ENCODE assay signal across 8 cellular contexts in genomic region chr10:43395571-43396060, GRCh38. TPM values are rescaled to one million over a fixed set of nuclear protein-coding genes. Genes with fewer than 3 reads are reported as not detected.
DNase-seq lines count a peak whose midpoint lies in the region; ATAC-seq and TF ChIP-seq lines count a peak whose summit lies in the region.

No MANE protein-coding gene starts in this region.

- peak; percentile 87 for DNase-seq in D341Med (ENCODE audit: low spot score)
- DNase-seq in body of pancreas, result peak in 1 of 4 donors; percentile 22
- peak in 2 of 3 donors; percentile 39 to 62 for DNase-seq in right lobe of liver
- no peak for DNase-seq in hepatic stellate cell (ENCODE audit: low spot score)
- DNase-seq in SHP77 (lab: John Stamatoyannopoulos, UW), result no peak

- TF ChIP-seq CTCF in OCI-LY3 (IDR thresholded peaks at IDR 0.05; ENCODE audit: low read depth, low read length) (no peak), body of pancreas (IDR thresholded peaks at IDR 0.05) (no peak), right lobe of liver (IDR thresholded peaks at IDR 0.05) (no peak)

- no peaks in the 10 kb centered on the region for H3K27me3 ChIP-seq in OCI-LY3 (ENCODE audit: low read depth, low read length)
- no peaks in the 10 kb centered on the region for H3K27me3 ChIP-seq in body of pancreas
- H3K27me3 ChIP-seq in right lobe of liver, result no peaks in the 10 kb centered on the region

- H3K4me1 ChIP-seq in OCI-LY3 (ENCODE audit: low read length) (peaks cover 41% of the 10 kb centered on the region), body of pancreas (peaks cover 51% of the 10 kb centered on the region), right lobe of liver (peaks cover 0 to 56% (median 18%) of the 10 kb centered on the region in 4 donors)

- peak overlapping the region; percentile 99 for H3K9ac ChIP-seq in OCI-LY3 (ENCODE audit: low read length)

- ATAC-seq in body of pancreas (no peak), right lobe of liver (peak in 1 of 4 donors; percentile 3), HG03135 (IDR thresholded peaks at IDR 0.05; ENCODE audit: unreplicated experiment) (no peak)

- TF ChIP-seq POLR2A in body of pancreas (IDR thresholded peaks at IDR 0.05) (no peak), right lobe of liver (IDR thresholded peaks at IDR 0.05) (no peak)

- H3K4me3 ChIP-seq in OCI-LY3 (ENCODE audit: low read length), result peak overlapping the region; percentile 96
- H3K4me3 ChIP-seq in body of pancreas, result peak overlapping the region in 1 of 2 donors; percentile 46
- peak overlapping the region; percentile 41 to 90 (median 86) for H3K4me3 ChIP-seq in right lobe of liver

- no peaks in the 10 kb centered on the region for H3K9me3 ChIP-seq in OCI-LY3 (ENCODE audit: insufficient read depth, low read length)
- no peaks in the 10 kb centered on the region for H3K9me3 ChIP-seq in body of pancreas
- no peaks in the 10 kb centered on the region for H3K9me3 ChIP-seq in right lobe of liver

- H3K27ac ChIP-seq in OCI-LY3 (ENCODE audit: low read length) (peak overlapping the region; percentile 92), body of pancreas (peak overlapping the region; percentile 94 to 99 (median 98)), right lobe of liver (peak overlapping the region; percentile 97 to 98 (median 97)), temporal lobe (ENCODE audit: low read depth, low read length) (peak overlapping the region; percentile 84)

- H3K79me2 ChIP-seq in OCI-LY3 (ENCODE audit: low read length), result peaks cover 99% of the 10 kb centered on the region

- intact Hi-C loops in body of pancreas (cut with DNase I), result no loop called here
- intact Hi-C loops in right lobe of liver (cut with DNase I), result no loop called here

- WGBS in body of pancreas, 2 donors, result 12 to 18% methylated on average over 4 to 18 of the region's 18 CpGs
- 0% methylated on average over 10 of the region's 18 CpGs for WGBS in right lobe of liver (ENCODE audit: insufficient coverage, low coverage, low lambda C conversion rate, missing lambda C conversion rate)

- H4K20me1 ChIP-seq in OCI-LY3 (ENCODE audit: insufficient read depth, low read length), result peaks cover 57% of the 10 kb centered on the region

- H3K36me3 ChIP-seq in OCI-LY3 (replicated peaks; ENCODE audit: low read depth, low read length) (peaks cover 50% of the 10 kb centered on the region), body of pancreas (replicated peaks in 1 of 2; ENCODE audit: insufficient read depth in 1 of 2, low read depth in 2 of 2) (peaks cover 7 to 17% of the 10 kb centered on the region in 2 donors), right lobe of liver (peaks cover 0 to 40% (median 24%) of the 10 kb centered on the region in 4 donors)

- peak overlapping the region; percentile 84 for H3K4me2 ChIP-seq in OCI-LY3 (ENCODE audit: low read length)

- no peak overlapping the region for H2AFZ ChIP-seq in OCI-LY3 (ENCODE audit: low read depth, low read length)

RNA-seq across cellular contexts. Expression of gene HNRNPF, which starts 13.4 kb away (rescaled TPM):
- total RNA-seq in body of pancreas (10 to 100 TPM; 33.6 to 80.9 TPM), right lobe of liver (100 to 1,000 TPM; 106 to 160 (median 121) TPM), temporal lobe (63.4 TPM)

RNA-seq across cellular contexts. Expression of gene FXYD4, which starts 24.2 kb away (rescaled TPM):
- not detected for total RNA-seq in body of pancreas
- total RNA-seq in right lobe of liver, result not detected
- total RNA-seq in temporal lobe, result not detected

RNA-seq across cellular contexts. Expression of gene ZNF487, which starts 41.3 kb away (rescaled TPM):
- 1 to 10 TPM; 1.6 to 7.5 TPM for total RNA-seq in body of pancreas
- total RNA-seq in right lobe of liver, result 1 to 10 TPM; 1.4 to 3.0 (median 1.8) TPM
- 12.5 TPM for total RNA-seq in temporal lobe

Comparison
In these comparisons a context has a peak if more than half of its experiments do, and no peak if none do; other contexts are left out.
1. DNase-seq: peak in D341Med (single experiment) and right lobe of liver (2 of 3); none in hepatic stellate cell (single experiment) and SHP77 (0 of 2).
2. Peak in every context shown above with its lines, with median percentiles within 50 percentile points of each other: H3K27ac ChIP-seq.